ENCODE assay signal across 18 cellular contexts in the genomic region with DNA sequence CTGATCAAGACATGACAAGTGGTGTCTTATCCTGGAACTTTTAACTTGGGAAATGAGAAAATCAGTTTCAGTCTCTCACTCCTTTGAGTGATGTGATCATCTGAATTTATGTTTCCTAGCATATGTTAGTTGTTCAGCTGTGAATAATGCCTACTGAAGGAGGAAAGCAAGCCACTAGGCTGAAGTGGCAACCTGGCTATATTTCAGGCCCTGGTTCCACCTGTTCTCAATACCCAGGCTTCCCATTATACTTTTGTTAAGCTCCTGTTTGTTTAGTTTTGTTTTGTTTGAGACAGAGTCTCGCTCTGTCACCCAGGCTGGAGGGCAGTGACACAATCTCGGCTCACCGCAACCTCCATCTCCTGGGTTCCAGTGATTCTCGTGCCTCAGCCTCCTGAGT.
DNase-seq lines count a peak whose midpoint lies in the region; TF ChIP-seq lines count a peak whose summit lies in the region.
"Had no signal": no experiment of that assay in that cellular context is flagged by ENCODE, and none has a peak within 500 bp of the region (broad histone marks: within the 10 kb centered on the region; RNA-seq: fewer than 3 reads in every experiment).

No MANE protein-coding gene starts in this region.

- H3K36me3 Mint-ChIP-seq in mesothelial cell of epicardium: no peaks in the 10 kb centered on the region

- H3K4me1 Mint-ChIP-seq in mesothelial cell of epicardium: peaks cover 42% of the 10 kb centered on the region
- H3K4me1 Mint-ChIP-seq: T-helper 17 cell had no signal

- H3K9me3 ChIP-seq in ascending aorta: no peaks in the 10 kb centered on the region
- H3K9me3 ChIP-seq: MG63, SJSA1 had no signal

- H3K27ac Mint-ChIP-seq in mesothelial cell of epicardium: peak overlapping the region; percentile 64
- H3K27ac Mint-ChIP-seq: T-helper 17 cell had no signal

- TF ChIP-seq CTCF in C4-2B (conservative IDR thresholded peaks at IDR 0.05) (no peak), mesothelial cell of epicardium (IDR thresholded peaks at IDR 0.05; ENCODE audit: unreplicated experiment) (no peak), ascending aorta (IDR thresholded peaks at IDR 0.05) (no peak)

- DNase-seq in DMS53 (lab: John Stamatoyannopoulos, UW) (peak; percentile 55), NCI-H774 (lab: John Stamatoyannopoulos, UW) (peak; percentile 0), mesothelial cell of epicardium (ENCODE audit: low spot score in 2 of 2, unreplicated experiment in 2 of 2) (no peak), HPDE6-E6E7 (ENCODE audit: extremely low spot score) (no peak), ascending aorta (ENCODE audit: low spot score in 2 of 2) (no peak), H7 (no peak)
- DNase-seq: ACHN, C1 segment of cervical spinal cord, EL, HCEC 1CT, Kasumi-1, MG63, NCI-H1105, NCI-H1694, T-helper 17 cell had no signal

- intact Hi-C loops in ascending aorta (cut with DNase I): no loop called here

- H3K36me3 ChIP-seq in ascending aorta: no peaks in the 10 kb centered on the region
- H3K36me3 ChIP-seq in H7 (replicated peaks; ENCODE audit: control insufficient read depth, insufficient read depth, low read length): no peaks in the 10 kb centered on the region
- H3K36me3 ChIP-seq: MG63, SJSA1 had no signal

- H3K27me3 Mint-ChIP-seq in mesothelial cell of epicardium (ENCODE audit: low read depth): no peaks in the 10 kb centered on the region
- H3K27me3 Mint-ChIP-seq: T-helper 17 cell had no signal

- peak overlapping the region; percentile 27 for H3K27ac ChIP-seq in C4-2B
- H3K27ac ChIP-seq in ascending aorta: no peak overlapping the region
- H3K27ac ChIP-seq: SJSA1 had no signal

- H3K27me3 ChIP-seq in ascending aorta (no peaks in the 10 kb centered on the region), H7 (ENCODE audit: control insufficient read depth, insufficient read depth, low read length) (no peaks in the 10 kb centered on the region)
- H3K27me3 ChIP-seq: MG63, SJSA1 had no signal

- no peak overlapping the region for H3K4me3 Mint-ChIP-seq in mesothelial cell of epicardium
- H3K4me3 Mint-ChIP-seq: T-helper 17 cell had no signal

- H3K4me3 ChIP-seq in ascending aorta: no peak overlapping the region
- no peak overlapping the region for H3K4me3 ChIP-seq in H7 (ENCODE audit: insufficient read depth, low read depth, low read length)
- H3K4me3 ChIP-seq: GM12878, MG63, SJSA1 had no signal

- H3K4me1 ChIP-seq in ascending aorta: no peaks in the 10 kb centered on the region

- H3K9me3 Mint-ChIP-seq in mesothelial cell of epicardium: peaks cover 3% of the 10 kb centered on the region

Comparison
In these comparisons a context has a peak if more than half of its experiments do, and no peak if none do; other contexts are left out.
1. DNase-seq: peak in DMS53 (single experiment) and NCI-H774 (single experiment); none in mesothelial cell of epicardium (0 of 2), HPDE6-E6E7 (single experiment), ascending aorta (0 of 2) and H7 (single experiment).